2 cellular contexts compared by ENCODE assay signal in genomic region chr7:109322833-109323232, GRCh38.
TF ChIP-seq lines count a peak whose summit lies in the region.

No MANE protein-coding gene starts in this region.

TF ChIP-seq in SK-N-SH, 30 proteins besides CTCF, POLR2A, EP300 and RAD21 (continued from another document):
- no peak for TF ChIP-seq TAF1 (IDR thresholded peaks at IDR 0.05; ENCODE audit: borderline replicate concordance, low read depth, low read length)
- TF ChIP-seq FOXM1 (IDR thresholded peaks at IDR 0.05; ENCODE audit: low read depth) = no peak
- TF ChIP-seq RCOR1 (IDR thresholded peaks at IDR 0.05; ENCODE audit: low read length) = no peak
- no peak for TF ChIP-seq NFIC (IDR thresholded peaks at IDR 0.05; ENCODE audit: borderline replicate concordance)
- TF ChIP-seq REST (IDR thresholded peaks at IDR 0.05; ENCODE audit: low read depth, low read length) = no peak
- no peak for TF ChIP-seq POLR2AphosphoS5 (IDR thresholded peaks at IDR 0.05; ENCODE audit: low read depth, low read length)
- TF ChIP-seq SIN3A (IDR thresholded peaks at IDR 0.05; ENCODE audit: borderline replicate concordance, low read depth, low read length) = no peak
- TF ChIP-seq FOSL2 (IDR thresholded peaks at IDR 0.05; ENCODE audit: borderline replicate concordance, low read depth) = no peak
- no peak for TF ChIP-seq USF2 (IDR thresholded peaks at IDR 0.05; ENCODE audit: borderline replicate concordance, low read depth, low read length)
- TF ChIP-seq RFX5 (IDR thresholded peaks at IDR 0.05; ENCODE audit: low read length) = no peak
- no peak for TF ChIP-seq CHD2 (IDR thresholded peaks at IDR 0.05; ENCODE audit: low read length, partially characterized antibody)
- no peak for TF ChIP-seq TEAD4 (IDR thresholded peaks at IDR 0.05; ENCODE audit: borderline replicate concordance, insufficient read depth)
- no peak for TF ChIP-seq ELF1 (IDR thresholded peaks at IDR 0.05)
- TF ChIP-seq RXRA (IDR thresholded peaks at IDR 0.05; ENCODE audit: borderline replicate concordance, low read depth) = no peak
- TF ChIP-seq NRF1 (IDR thresholded peaks at IDR 0.05; ENCODE audit: low read depth, low read length) = no peak
TF ChIP-seq in SK-N-SH: peak in this region for 0.

TF ChIP-seq in SK-N-SH treated with all-trans-retinoic acid at 6 μM for 48 hours, 23 proteins besides CTCF, POLR2A, EP300 and RAD21 (continued from another document):
- TF ChIP-seq TSHZ2 (CRISPR knock-in tag; IDR thresholded peaks at IDR 0.05) = no peak
- no peak for TF ChIP-seq CSDC2 (CRISPR knock-in tag; IDR thresholded peaks at IDR 0.05)
- no peak for TF ChIP-seq TOX (CRISPR knock-in tag; IDR thresholded peaks at IDR 0.05; ENCODE audit: borderline replicate concordance)
